16 cellular contexts compared by ENCODE assay signal in genomic region chr10:86337121-86337601, GRCh38. TPM values are rescaled to one million over a fixed set of nuclear protein-coding genes. Genes with fewer than 3 reads are reported as not detected.
A peak's percentile ranks its signal among the peaks of the same experiment; 100 is the strongest.
DNase-seq lines count a peak whose midpoint lies in the region; ATAC-seq and TF ChIP-seq lines count a peak whose summit lies in the region.
"Had no signal": no experiment of that assay in that cellular context is flagged by ENCODE, and none has a peak within 500 bp of the region (broad histone marks: within the 10 kb centered on the region; RNA-seq: fewer than 3 reads in every experiment).

No MANE protein-coding gene starts in this region.

- H3K4me2 ChIP-seq in mesenchymal stem cell (ENCODE audit: low read length, poor library complexity, severe bottlenecking): no peak overlapping the region

- no peak overlapping the region for H2BK12ac ChIP-seq in mesenchymal stem cell (ENCODE audit: low read length in 2 of 2)

- H2AK5ac ChIP-seq in mesenchymal stem cell (ENCODE audit: low read length, severe bottlenecking): no peak overlapping the region

- no peaks in the 10 kb centered on the region for H3K36me3 ChIP-seq in mesenchymal stem cell (ENCODE audit: control insufficient read depth in 1 of 2, insufficient read depth in 2 of 2, low read depth in 1 of 2, low read length in 2 of 2)
- H3K36me3 ChIP-seq: heart right ventricle, tibial artery had no signal

- DNase-seq in GM10248 (ENCODE audit: extremely low spot score) (peak; percentile 70), ecto neural progenitor cell (ENCODE audit: low spot score) (no peak), mesenchymal stem cell (no peak), foreskin melanocyte (no peak)
- DNase-seq in stimulated activated naive CD8-positive, alpha-beta T cell treated with anti-CD3 and anti-CD28 coated beads, Interleukin-15, Interleukin-2, amounts not matched to agents 100 U/mL and 50 U/mL, for 24 hours: no peak
- DNase-seq: activated CD4-positive, alpha-beta T cell treated with anti-CD3 and anti-CD28 coated beads, Interleukin-2, amount 50 U/mL, for 1 hour; amygdala; heart right ventricle; NCI-H748 treated with DMSO at 0.1 percent for 48 hours; psoas muscle had no signal

- H2BK120ac ChIP-seq in mesenchymal stem cell (ENCODE audit: low read depth, low read length): no peak overlapping the region

- no peak overlapping the region for H2BK5ac ChIP-seq in mesenchymal stem cell (ENCODE audit: low read depth, low read length, poor library complexity, severe bottlenecking)

- peaks cover 2% of the 10 kb centered on the region for H3K4me1 ChIP-seq in mesenchymal stem cell (ENCODE audit: control insufficient read depth, insufficient read depth, low read depth, low read length)
- H3K4me1 ChIP-seq: heart right ventricle, psoas muscle, tibial artery had no signal

- 79% methylated on average over 13 of the region's 13 CpGs for WGBS in mesenchymal stem cell

- no peak overlapping the region for H2AFZ ChIP-seq in mesenchymal stem cell (ENCODE audit: low read depth, low read length)

- H2BK15ac ChIP-seq in mesenchymal stem cell (ENCODE audit: low read depth, poor library complexity, severe bottlenecking): no peak overlapping the region

- H3K79me1 ChIP-seq in mesenchymal stem cell (replicated peaks; ENCODE audit: low read length, poor library complexity, severe bottlenecking): no peaks in the 10 kb centered on the region

- ATAC-seq in GM19023 (IDR thresholded peaks at IDR 0.05; ENCODE audit: unreplicated experiment) (peak; percentile 78), HG02759 (IDR thresholded peaks at IDR 0.05; ENCODE audit: unreplicated experiment) (peak; percentile 75), HG03565 (IDR thresholded peaks at IDR 0.05; ENCODE audit: unreplicated experiment) (peak; percentile 75)
- ATAC-seq in stimulated activated naive CD8-positive, alpha-beta T cell treated with anti-CD3 and anti-CD28 coated beads, Interleukin-15, Interleukin-2, amounts not matched to agents 100 U/mL and 50 U/mL, for 24 hours: no peak
- ATAC-seq: heart right ventricle, psoas muscle had no signal

- POLR2A ChIA-PET in GM10248 (lab: Yijun Ruan, JAX): no interaction called here

- CTCF ChIA-PET in GM10248 (lab: Yijun Ruan, JAX): no interaction called here

- H3K23ac ChIP-seq in mesenchymal stem cell (ENCODE audit: low read length in 2 of 2): no peak overlapping the region

- H3K4me3 ChIP-seq in mesenchymal stem cell (ENCODE audit: insufficient read depth in 1 of 2, low read depth in 1 of 2, low read length in 2 of 2): no peak overlapping the region
- H3K4me3 ChIP-seq: heart right ventricle, psoas muscle, tibial artery had no signal

- no peak overlapping the region for H3K14ac ChIP-seq in mesenchymal stem cell (ENCODE audit: low read length in 2 of 2)

- no peak overlapping the region for H4K8ac ChIP-seq in mesenchymal stem cell (ENCODE audit: low read length)

- H3K9ac ChIP-seq in mesenchymal stem cell (ENCODE audit: low read length): no peak overlapping the region

- H4K91ac ChIP-seq in mesenchymal stem cell (ENCODE audit: low read length): no peak overlapping the region

- no peak overlapping the region for H3K4ac ChIP-seq in mesenchymal stem cell (ENCODE audit: low read depth in 1 of 2, low read length in 2 of 2)

- no peak overlapping the region for H3K27ac ChIP-seq in mesenchymal stem cell (ENCODE audit: low read length, poor library complexity, severe bottlenecking)
- H3K27ac ChIP-seq: epithelial cell of prostate, heart right ventricle, psoas muscle, RWPE1, tibial artery had no signal

- H3K18ac ChIP-seq in mesenchymal stem cell (ENCODE audit: low read depth in 1 of 2, low read length in 2 of 2): no peak overlapping the region

- no peaks in the 10 kb centered on the region for H3K9me3 ChIP-seq in mesenchymal stem cell (ENCODE audit: control insufficient read depth, low read length)
- H3K9me3 ChIP-seq: heart right ventricle, psoas muscle, tibial artery had no signal

- peaks cover 15 to 22% of the 10 kb centered on the region in 2 experiments for H3K27me3 ChIP-seq in mesenchymal stem cell (ENCODE audit: control insufficient read depth in 1 of 2, insufficient read depth in 1 of 2, low read length in 2 of 2)
- H3K27me3 ChIP-seq: tibial artery had no signal

- no peak for TF ChIP-seq CTCF in GM10248 (IDR thresholded peaks at IDR 0.05; ENCODE audit: control extremely low read depth, extremely low read depth, low read depth, missing control alignments)

RNA-seq across cellular contexts. Expression of gene GRID1, which starts 29.4 kb away (rescaled TPM):
- polyA plus RNA-seq in mesenchymal stem cell (2013, experiment 1 of 2): 0.23 TPM
- 0.29 TPM for polyA plus RNA-seq in mesenchymal stem cell (2013, experiment 2 of 2)
